8 cellular contexts compared by ENCODE assay signal in the genomic region with DNA sequence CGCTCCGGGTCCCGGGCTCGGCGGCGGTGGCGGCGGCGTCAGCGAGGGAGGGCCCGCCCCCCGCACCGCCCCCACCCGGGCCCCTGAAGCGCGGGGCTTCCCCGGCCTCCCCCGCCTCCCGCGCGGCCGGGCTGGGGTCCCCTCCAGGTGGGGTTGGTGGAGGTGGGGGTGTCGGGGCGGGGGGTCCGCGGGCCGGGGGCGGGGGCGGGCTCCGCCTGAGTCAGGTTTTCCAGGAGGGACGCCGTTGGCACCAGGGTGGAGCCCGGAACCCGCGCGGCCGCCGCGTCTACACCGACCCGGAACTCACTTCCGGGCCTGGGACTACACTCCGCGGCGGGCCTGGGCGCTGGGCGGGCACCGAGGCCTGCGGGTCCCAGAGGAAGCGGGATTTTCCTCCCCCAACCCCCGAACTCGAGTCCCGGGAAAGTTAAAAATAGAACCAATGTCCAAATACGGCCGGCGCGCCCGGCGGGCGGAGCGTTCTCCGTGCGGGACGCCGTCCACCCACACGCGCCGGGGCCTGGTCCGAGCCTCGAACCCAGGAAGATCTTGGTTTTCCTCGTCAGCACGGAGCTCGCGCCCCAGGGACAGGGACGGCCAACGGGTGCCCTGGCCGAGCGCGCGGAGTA. TPM values are rescaled to one million over a fixed set of nuclear protein-coding genes. Genes with fewer than 3 reads are reported as not detected.
DNase-seq lines count a peak whose midpoint lies in the region; FAIRE-seq and TF ChIP-seq lines count a peak whose summit lies in the region.

No MANE protein-coding gene starts in this region.

- intact Hi-C loops in CD14-positive monocyte (cut with micrococcal nuclease): no loop called here

- H3K36me3 Mint-ChIP-seq in CD14-positive monocyte: peaks cover 22 to 25% of the 10 kb centered on the region in 2 donors

- H3K4me3 ChIP-seq in cardiac muscle cell (peak overlapping the region; percentile 84), rectal smooth muscle tissue (ENCODE audit: low read length) (peak overlapping the region; percentile 77)

- no peak for FAIRE-seq in H54 (lab: Jason Lieb, UNC)

- H3K27me3 ChIP-seq in cardiac muscle cell (no peaks in the 10 kb centered on the region), rectal smooth muscle tissue (ENCODE audit: control insufficient read depth, insufficient read depth, low read length) (no peaks in the 10 kb centered on the region)

- peaks cover 2 to 14% (median 9%) of the 10 kb centered on the region in 7 donors for H3K9me3 Mint-ChIP-seq in CD14-positive monocyte

- TF ChIP-seq CTCF in CD14-positive monocyte (IDR thresholded peaks at IDR 0.05): no peak
- TF ChIP-seq CTCF in cardiac muscle cell (IDR thresholded peaks at IDR 0.05; ENCODE audit: low read depth, low read length): no peak

- H3K4me1 Mint-ChIP-seq in CD14-positive monocyte: peaks cover 34% of the 10 kb centered on the region

- peaks cover 5% of the 10 kb centered on the region for H3K4me1 ChIP-seq in cardiac muscle cell (ENCODE audit: low read depth)
- H3K4me1 ChIP-seq in rectal smooth muscle tissue (ENCODE audit: control insufficient read depth, insufficient read depth, low read length): peaks cover 19% of the 10 kb centered on the region

- no peaks in the 10 kb centered on the region for H3K9me3 ChIP-seq in cardiac muscle cell (ENCODE audit: low read depth)

- peak overlapping the region; percentile 74 to 90 for H3K4me3 Mint-ChIP-seq in CD14-positive monocyte

- DNase-seq in CD14-positive monocyte (ENCODE audit: low spot score): no peak
- DNase-seq in H54 (ENCODE audit: insufficient read length, low spot score): peak; percentile 77
- DNase-seq in RPMI7951 (ENCODE audit: low read depth): peak; percentile 59
- DNase-seq in activated naive CD4-positive, alpha-beta T cell treated with anti-CD3 and anti-CD28 coated beads, Interleukin-2, amount 50 U/mL, for 16 hours: peak; percentile 60
- peak; percentile 69 for DNase-seq in cardiac muscle cell (ENCODE audit: low read depth in 1 of 2, low spot score in 1 of 2)
- DNase-seq in NCI-H2107 (lab: John Stamatoyannopoulos, UW): no peak
- DNase-seq in SK-N-DZ (ENCODE audit: low spot score): no peak

- H3K27ac ChIP-seq in cardiac muscle cell (peak overlapping the region; percentile 99), rectal smooth muscle tissue (ENCODE audit: low read depth, low read length) (peak overlapping the region; percentile 95)

- no peak overlapping the region for H3K9ac ChIP-seq in rectal smooth muscle tissue (ENCODE audit: low read length)

- H3K27ac Mint-ChIP-seq in CD14-positive monocyte: no peak overlapping the region

- H3K27me3 Mint-ChIP-seq in CD14-positive monocyte (ENCODE audit: low read depth in 3 of 3): peaks cover 53 to 82% (median 59%) of the 10 kb centered on the region in 3 donors

- TF ChIP-seq POLR2A in H54 (IDR thresholded peaks at IDR 0.05; ENCODE audit: low read depth, low read length): no peak

- H3K36me3 ChIP-seq in cardiac muscle cell (peaks cover 5% of the 10 kb centered on the region), rectal smooth muscle tissue (ENCODE audit: control insufficient read depth, insufficient read depth, low read length) (peaks cover 6% of the 10 kb centered on the region)

RNA-seq across cellular contexts. Expression of a gene that starts 6.6 kb away (rescaled TPM):
- polyA plus RNA-seq in CD14-positive monocyte: 1 to 10 TPM; 2.5 to 3.1 TPM
- total RNA-seq in RPMI7951 (2014; rRNA removed; shearing (Covaris generic)): 58.2 and 62.9 TPM in 2 replicates
- 43.7 and 63.9 TPM in 2 replicates for total RNA-seq in cardiac muscle cell
- 34.1 and 58.4 TPM in 2 replicates for polyA plus RNA-seq in cardiac muscle cell
- 12.5 and 14.0 TPM in 2 replicates for polyA plus RNA-seq in SK-N-DZ (2014; cell fraction: cytosol; rRNA removed)
- 17.3 and 17.7 TPM in 2 replicates for polyA plus RNA-seq in SK-N-DZ (2014; cell fraction: nucleus; rRNA removed)

RNA-seq across cellular contexts. Expression of a gene that starts 29.8 kb away (rescaled TPM):
- polyA plus RNA-seq in CD14-positive monocyte (10 to 100 TPM; 22.3 to 28.0 TPM), cardiac muscle cell (33.1 and 46.0 TPM in 2 replicates)
- total RNA-seq in RPMI7951 (2014; rRNA removed; shearing (Covaris generic)): 62.6 and 67.6 TPM in 2 replicates
- 25.0 and 28.7 TPM in 2 replicates for total RNA-seq in cardiac muscle cell
- polyA plus RNA-seq in SK-N-DZ (2014; cell fraction: cytosol; rRNA removed): 63.1 and 68.9 TPM in 2 replicates
- 13.0 and 14.7 TPM in 2 replicates for polyA plus RNA-seq in SK-N-DZ (2014; cell fraction: nucleus; rRNA removed)

RNA-seq across cellular contexts. Expression of a gene that starts 30.6 kb away (rescaled TPM):
- polyA plus RNA-seq in CD14-positive monocyte (10 to 100 TPM; 53.0 to 58.7 TPM), cardiac muscle cell (13.8 and 18.1 TPM in 2 replicates)
- 20.9 and 22.1 TPM in 2 replicates for total RNA-seq in RPMI7951 (2014; rRNA removed; shearing (Covaris generic))
- 22.5 and 24.6 TPM in 2 replicates for total RNA-seq in cardiac muscle cell
- 37.8 and 68.7 TPM in 2 replicates for polyA plus RNA-seq in SK-N-DZ (2014; cell fraction: cytosol; rRNA removed)
- 36.9 and 41.0 TPM in 2 replicates for polyA plus RNA-seq in SK-N-DZ (2014; cell fraction: nucleus; rRNA removed)

Comparison
In these comparisons a context has a peak if more than half of its experiments do, and no peak if none do; other contexts are left out.
1. DNase-seq: peak in H54 (single experiment), RPMI7951 (single experiment), activated naive CD4-positive, alpha-beta T cell treated with anti-CD3 and anti-CD28 coated beads, Interleukin-2, amount 50 U/mL, for 16 hours (single experiment) and cardiac muscle cell (2 of 2); none in CD14-positive monocyte (single experiment), NCI-H2107 (single experiment) and SK-N-DZ (single experiment).